Comparison of ENCODE assay signal across 12 cellular contexts in the genomic region with DNA sequence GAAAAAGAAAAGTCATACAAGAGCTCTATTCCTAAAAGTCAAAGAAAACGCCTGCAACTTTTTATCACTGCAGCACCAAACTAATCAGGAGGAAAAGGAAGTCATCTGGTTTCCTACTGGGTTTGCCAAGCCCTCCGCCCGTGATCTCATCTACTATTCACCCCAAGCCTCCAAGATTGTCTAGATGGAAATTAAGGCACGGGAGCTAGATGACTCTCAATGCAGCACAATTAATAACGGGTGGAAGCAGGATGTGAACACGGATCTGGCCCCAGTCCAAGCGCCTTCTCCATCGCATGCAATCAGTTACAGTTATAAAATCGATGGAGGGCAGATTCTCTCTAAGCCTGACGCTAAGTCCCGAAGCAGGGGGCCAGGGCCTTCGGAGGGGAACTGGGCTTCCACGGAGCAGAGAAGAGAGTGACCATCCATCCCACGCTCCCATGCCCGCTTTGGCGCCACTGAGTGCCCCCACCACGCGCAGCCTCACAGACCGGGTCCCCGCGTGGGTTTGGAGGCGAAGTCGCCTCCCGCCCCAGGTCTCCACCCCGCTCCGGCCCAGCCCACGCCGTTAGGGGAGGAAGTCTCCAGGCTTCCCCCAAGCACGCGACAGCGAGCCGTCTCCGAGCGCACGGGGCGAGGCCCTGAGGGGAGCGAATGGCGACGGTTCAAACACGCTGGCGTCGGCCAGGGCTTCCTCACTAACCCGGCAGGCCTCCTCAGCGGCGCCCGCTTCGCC. TPM values are rescaled to one million over a fixed set of nuclear protein-coding genes. Genes with fewer than 3 reads are reported as not detected.
A peak's percentile ranks its signal among the peaks of the same experiment; 100 is the strongest.
DNase-seq lines count a peak whose midpoint lies in the region; ATAC-seq and TF ChIP-seq lines count a peak whose summit lies in the region.
"Had no signal": no experiment of that assay in that cellular context is flagged by ENCODE, and none has a peak within 500 bp of the region (broad histone marks: within the 10 kb centered on the region; RNA-seq: fewer than 3 reads in every experiment).

No MANE protein-coding gene starts in this region.

- H3K4me3 Mint-ChIP-seq in CD14-positive monocyte (peak overlapping the region; percentile 14 to 37), WTC11 (no peak overlapping the region)
- peak overlapping the region in 6 of 7 donors; percentile 19 to 82 (median 46) for H3K4me3 Mint-ChIP-seq in CD8-positive, alpha-beta memory T cell

- no peaks in the 10 kb centered on the region for H3K36me3 ChIP-seq in CD8-positive, alpha-beta memory T cell (ENCODE audit: insufficient read depth, low read length)

- POLR2A ChIA-PET in CD8-positive, alpha-beta memory T cell (lab: Charles Lee), result no interaction called here
- POLR2A ChIA-PET in WTC11 (lab: Charles Lee), result no interaction called here

- intact Hi-C loops in CD14-positive monocyte (cut with micrococcal nuclease), result no loop called here

- no peaks in the 10 kb centered on the region for H3K9me3 Mint-ChIP-seq in CD14-positive monocyte
- no peaks in the 10 kb centered on the region for H3K9me3 Mint-ChIP-seq in CD8-positive, alpha-beta memory T cell
- H3K9me3 Mint-ChIP-seq in WTC11, result no peaks in the 10 kb centered on the region

- TF ChIP-seq CTCF in CD14-positive monocyte (IDR thresholded peaks at IDR 0.05) (no peak), WTC11 (IDR thresholded peaks at IDR 0.05) (no peak)

- peaks cover 35% of the 10 kb centered on the region for H3K4me1 Mint-ChIP-seq in CD14-positive monocyte
- H3K4me1 Mint-ChIP-seq in CD8-positive, alpha-beta memory T cell, result peaks cover 29 to 32% (median 30%) of the 10 kb centered on the region in 3 donors
- peaks cover 21% of the 10 kb centered on the region for H3K4me1 Mint-ChIP-seq in WTC11

- no peak overlapping the region for H3K27ac Mint-ChIP-seq in CD14-positive monocyte
- H3K27ac Mint-ChIP-seq in CD8-positive, alpha-beta memory T cell, result peak overlapping the region in 4 of 8 donors; percentile 66 to 79 (median 75)
- no peak overlapping the region for H3K27ac Mint-ChIP-seq in WTC11

- CTCF ChIA-PET in CD8-positive, alpha-beta memory T cell (lab: Charles Lee), result no interaction called here
- CTCF ChIA-PET in WTC11 (lab: Charles Lee), result no interaction called here

- no peak overlapping the region for H3K4me3 ChIP-seq in CD8-positive, alpha-beta memory T cell (ENCODE audit: low read length)
- H3K4me3 ChIP-seq: gastroesophageal sphincter had no signal

- H3K27ac ChIP-seq in CD8-positive, alpha-beta memory T cell (ENCODE audit: low read depth, low read length), result no peak overlapping the region
- H3K27ac ChIP-seq: gastroesophageal sphincter had no signal

- H3K27me3 ChIP-seq in CD8-positive, alpha-beta memory T cell (ENCODE audit: insufficient read depth, low read length, poor library complexity, severe bottlenecking), result no peaks in the 10 kb centered on the region
- H3K27me3 ChIP-seq: gastroesophageal sphincter had no signal

- peaks cover 10 to 11% of the 10 kb centered on the region in 2 donors for H3K36me3 Mint-ChIP-seq in CD14-positive monocyte
- peaks cover 0 to 19% (median 3%) of the 10 kb centered on the region in 3 donors for H3K36me3 Mint-ChIP-seq in CD8-positive, alpha-beta memory T cell
- H3K36me3 Mint-ChIP-seq in WTC11, result peaks cover 14% of the 10 kb centered on the region; the same call in 1 of the 2 replicates

- no peak for DNase-seq in CD14-positive monocyte (ENCODE audit: low spot score)
- DNase-seq in CD8-positive, alpha-beta memory T cell, result no peak
- no peak for DNase-seq in WTC11 (ENCODE audit: low spot score)
- DNase-seq in lung microvascular endothelial cell (ENCODE audit: low read depth in 2 of 2), result peak; percentile 72 to 91
- no peak for DNase-seq in NCI-H2171 treated with DMSO at 0.1 percent for 48 hours (lab: John Stamatoyannopoulos, UW)
- no peak for DNase-seq in GM19238 (ENCODE audit: insufficient read length, low spot score)
- DNase-seq in NCI-H748 (lab: John Stamatoyannopoulos, UW; ENCODE audit: unreplicated experiment), result no peak
- DNase-seq: left colon, NCI-H2029 treated with DMSO at 0.1 percent for 48 hours, NCI-H748 treated with DMSO at 0.1 percent for 48 hours had no signal

- peaks cover 26% of the 10 kb centered on the region for H3K4me1 ChIP-seq in CD8-positive, alpha-beta memory T cell (ENCODE audit: insufficient read depth, low read length)

- no peak for ATAC-seq in WTC11
- ATAC-seq: gastroesophageal sphincter, HCT116, left colon had no signal

- H3K27me3 Mint-ChIP-seq in CD14-positive monocyte (ENCODE audit: low read depth in 3 of 3), result peaks cover 9 to 16% (median 10%) of the 10 kb centered on the region in 3 donors
- H3K27me3 Mint-ChIP-seq in CD8-positive, alpha-beta memory T cell, result no peaks in the 10 kb centered on the region
- peaks cover 8% of the 10 kb centered on the region; the same call in 1 of the 2 replicates for H3K27me3 Mint-ChIP-seq in WTC11 (ENCODE audit: low read depth)

- H3K9me3 ChIP-seq in CD8-positive, alpha-beta memory T cell (ENCODE audit: low read length), result no peaks in the 10 kb centered on the region
- H3K9me3 ChIP-seq: gastroesophageal sphincter had no signal

TF ChIP-seq in WTC11, 78 proteins besides CTCF, POLR2A, EP300 and RAD21:
- TF ChIP-seq RELA (CRISPR knock-in tag; IDR thresholded peaks at IDR 0.05; ENCODE audit: borderline replicate concordance) (0 out of 2 replicates have a peak, but pooled peaks have one; percentile 61), CREB1 (CRISPR knock-in tag; IDR thresholded peaks at IDR 0.05) (no peak), FOXP4 (CRISPR knock-in tag; IDR thresholded peaks at IDR 0.05) (no peak), ZNF263 (CRISPR knock-in tag; IDR thresholded peaks at IDR 0.05; ENCODE audit: low read depth) (no peak), NFYB (CRISPR knock-in tag; conservative IDR thresholded peaks at IDR 0.05; ENCODE audit: low read depth) (no peak)
- TF ChIP-seq, protein P1, sequence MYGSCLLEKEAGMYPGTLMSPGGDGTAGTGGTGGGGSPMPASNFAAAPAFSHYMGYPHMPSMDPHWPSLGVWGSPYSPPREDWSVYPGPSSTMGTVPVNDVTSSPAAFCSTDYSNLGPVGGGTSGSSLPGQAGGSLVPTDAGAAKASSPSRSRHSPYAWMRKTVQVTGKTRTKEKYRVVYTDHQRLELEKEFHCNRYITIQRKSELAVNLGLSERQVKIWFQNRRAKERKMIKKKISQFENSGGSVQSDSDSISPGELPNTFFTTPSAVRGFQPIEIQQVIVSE (CRISPR knock-in tag; IDR thresholded peaks at IDR 0.05; ENCODE audit: borderline replicate concordance), result no peak
TF ChIP-seq in WTC11: peak in this region for 1.

RNA-seq across cellular contexts. Expression of gene HSF2BP, which starts 1.8 kb away (rescaled TPM):
- under 1 TPM in 1 of 2 donors, not detected in 1; 0.20 TPM for polyA plus RNA-seq in CD14-positive monocyte
- 1 to 10 TPM in 1 of 2 experiments, under 1 TPM in 1; 0.53 to 1.4 TPM for total RNA-seq in CD8-positive, alpha-beta memory T cell
- polyA plus RNA-seq in CD8-positive, alpha-beta memory T cell, result 0.28 TPM
- total RNA-seq in WTC11 (2021) (1.1 to 1.3 TPM (median 1.2 TPM) in 3 replicates), lung microvascular endothelial cell (0.20 and 0.44 TPM in 2 replicates)

RNA-seq across cellular contexts. Expression of gene RRP1B, which starts 1.8 kb away (rescaled TPM):
- 1 to 10 TPM; 4.5 to 6.1 TPM for polyA plus RNA-seq in CD14-positive monocyte
- 10 to 100 TPM; 92.6 to 94.3 TPM for total RNA-seq in CD8-positive, alpha-beta memory T cell
- 43.6 TPM for polyA plus RNA-seq in CD8-positive, alpha-beta memory T cell
- 62.2 to 74.9 TPM (median 64.0 TPM) in 3 replicates for total RNA-seq in WTC11 (2021)
- total RNA-seq in lung microvascular endothelial cell, result 14.6 and 20.8 TPM in 2 replicates

Comparison
In these comparisons a context has a peak if more than half of its experiments do, and no peak if none do; other contexts are left out.
1. DNase-seq: peak in lung microvascular endothelial cell (2 of 2); none in CD14-positive monocyte (single experiment), CD8-positive, alpha-beta memory T cell (0 of 5), WTC11 (single experiment), NCI-H2171 treated with DMSO at 0.1 percent for 48 hours (single experiment), GM19238 (single experiment) and NCI-H748 (single experiment).